Comparison of ENCODE assay signal across 23 cellular contexts in genomic region chr3:129502641-129503386, GRCh38. TPM values are rescaled to one million over a fixed set of nuclear protein-coding genes. Genes with fewer than 3 reads are reported as not detected.
DNase-seq lines count a peak whose midpoint lies in the region; ATAC-seq, FAIRE-seq and TF ChIP-seq lines count a peak whose summit lies in the region.
"Had no signal": no experiment of that assay in that cellular context is flagged by ENCODE, and none has a peak within 500 bp of the region (broad histone marks: within the 10 kb centered on the region; RNA-seq: fewer than 3 reads in every experiment).

No MANE protein-coding gene starts in this region.

- peak overlapping the region in 1 of 2 donors; percentile 37 for H3K27ac ChIP-seq in right atrium auricular region
- peak overlapping the region in 54 of 59 donors; percentile 2 to 84 (median 58) for H3K27ac ChIP-seq in dorsolateral prefrontal cortex

- peaks cover 16% of the 10 kb centered on the region for H3K36me3 ChIP-seq in right atrium auricular region

- DNase-seq in Right ventricle myocardium inferior (ENCODE audit: missing footprints): peak; percentile 79
- no peak for DNase-seq in right atrium auricular region (ENCODE audit: low spot score)
- peak; percentile 45 for DNase-seq in NCI-H2196 treated with DMSO at 0.1 percent for 48 hours (lab: John Stamatoyannopoulos, UW; ENCODE audit: unreplicated experiment)
- DNase-seq in dorsolateral prefrontal cortex: peak in 4 of 10 donors; percentile 26 to 73 (median 48)
- DNase-seq in NCI-H446 (lab: John Stamatoyannopoulos, UW): no peak
- no peak for DNase-seq in HTR-8/SVneo (ENCODE audit: insufficient read length, low spot score)
- DNase-seq: activated CD4-positive, alpha-beta T cell treated with anti-CD3 and anti-CD28 coated beads, Interleukin-2, amount 50 U/mL, for 1 hour; activated naive CD4-positive, alpha-beta T cell treated with anti-CD3 and anti-CD28 coated beads, Interleukin-2, amount 10 ng/mL, durations not matched to agents 7 days and 5 days; CD4-positive, alpha-beta T cell; dermis blood vessel endothelial cell; Kasumi-1; naive thymus-derived CD8-positive, alpha-beta T cell; NCI-H2029; OCI-M1; SK-N-SH; stimulated activated naive CD8-positive, alpha-beta T cell treated with anti-CD3 and anti-CD28 coated beads, Interleukin-15, amount 100 ng/mL, for 72 hours had no signal

- H3K4me3 ChIP-seq in right atrium auricular region: no peak overlapping the region
- no peak overlapping the region for H3K4me3 ChIP-seq in dorsolateral prefrontal cortex
- H3K4me3 ChIP-seq: GM12878 had no signal

- FAIRE-seq in HTR-8/SVneo (lab: Jason Lieb, UNC): no peak
- FAIRE-seq: GM12878, urothelium cell line had no signal

- TF ChIP-seq CTCF in right atrium auricular region (IDR thresholded peaks at IDR 0.05) (no peak), dorsolateral prefrontal cortex (IDR thresholded peaks at IDR 0.05 in 54 of 56, conservative IDR thresholded peaks at IDR 0.05 in 2 of 56; ENCODE audit: low read depth in 1 of 56, partially characterized antibody in 56 of 56) (no peak)

- peaks cover 0 to 95% of the 10 kb centered on the region in 2 donors for H3K4me1 ChIP-seq in right atrium auricular region

- no peaks in the 10 kb centered on the region for H3K9me3 ChIP-seq in right atrium auricular region
- H3K9me3 ChIP-seq: SK-N-SH had no signal

- ATAC-seq in Right ventricle myocardium inferior (peak; percentile 56), GM18517 (IDR thresholded peaks at IDR 0.05; ENCODE audit: unreplicated experiment) (no peak), GM21360 (IDR thresholded peaks at IDR 0.05; ENCODE audit: unreplicated experiment) (no peak)
- ATAC-seq: GM12878; naive thymus-derived CD8-positive, alpha-beta T cell; stimulated activated naive CD8-positive, alpha-beta T cell treated with anti-CD3 and anti-CD28 coated beads, Interleukin-15, amount 100 ng/mL, for 72 hours had no signal

- H3K27me3 ChIP-seq in right atrium auricular region (no peaks in the 10 kb centered on the region), dorsolateral prefrontal cortex (no peaks in the 10 kb centered on the region)

- intact Hi-C loops in Right ventricle myocardium inferior (cut with DNase I): no loop called here
- intact Hi-C loops in dorsolateral prefrontal cortex (cut with DNase I): no loop called here

RNA-seq across cellular contexts. Expression of gene RHO, which starts 25.6 kb away (rescaled TPM):
- total RNA-seq in Right ventricle myocardium inferior (not detected), right atrium auricular region (not detected), dorsolateral prefrontal cortex (1 to 10 TPM in 42 of 120 experiments, under 1 TPM in 74, not detected in 4; 0.18 to 3.1 (median 0.82) TPM)
- total RNA-seq: CD4-positive, alpha-beta T cell; dermis blood vessel endothelial cell; epithelial cell of proximal tubule; GM12878; lung microvascular endothelial cell; pulmonary artery endothelial cell had no signal

RNA-seq across cellular contexts. Expression of gene H1-8, which starts 40.2 kb away (rescaled TPM):
- not detected for total RNA-seq in Right ventricle myocardium inferior
- total RNA-seq in right atrium auricular region: not detected
- not detected for total RNA-seq in dorsolateral prefrontal cortex
- total RNA-seq: CD4-positive, alpha-beta T cell; dermis blood vessel endothelial cell; epithelial cell of proximal tubule; GM12878; lung microvascular endothelial cell; naive thymus-derived CD8-positive, alpha-beta T cell; pulmonary artery endothelial cell had no signal

Comparison
In these comparisons a context has a peak if more than half of its experiments do, and no peak if none do; other contexts are left out.
1. DNase-seq: peak in Right ventricle myocardium inferior (single experiment) and NCI-H2196 treated with DMSO at 0.1 percent for 48 hours (single experiment); none in right atrium auricular region (single experiment), NCI-H446 (0 of 2) and HTR-8/SVneo (single experiment).